ENCODE assay signal across 16 cellular contexts in the genomic region with DNA sequence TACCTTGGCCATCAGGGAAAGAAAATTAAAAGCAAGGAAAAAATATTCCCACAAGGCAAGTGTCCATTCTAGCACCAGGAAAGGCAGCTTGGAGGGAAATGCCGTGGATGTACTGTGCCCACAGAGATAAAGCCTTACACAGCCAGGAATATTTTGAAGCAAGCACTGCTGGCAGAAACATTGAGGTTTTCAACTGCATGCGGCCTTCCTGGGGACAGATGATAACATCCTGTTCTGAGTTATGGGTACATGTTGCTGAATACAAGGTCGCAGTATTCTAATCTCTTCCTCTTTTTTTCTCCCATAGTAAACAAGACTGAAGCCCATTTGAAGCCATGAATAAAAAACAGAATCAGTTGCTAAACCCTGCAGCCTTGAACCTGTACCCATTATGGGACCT.
DNase-seq lines count a peak whose midpoint lies in the region; ATAC-seq, FAIRE-seq and TF ChIP-seq lines count a peak whose summit lies in the region.
"Had no signal": no experiment of that assay in that cellular context is flagged by ENCODE, and none has a peak within 500 bp of the region (broad histone marks: within the 10 kb centered on the region; RNA-seq: fewer than 3 reads in every experiment).

No MANE protein-coding gene starts in this region.

- no peaks in the 10 kb centered on the region for H3K9me1 ChIP-seq in K562 (ENCODE audit: control insufficient read depth, insufficient read depth, low read length)

- in situ Hi-C loops in K562 (cut with MboI) = no loop called here

- no peaks in the 10 kb centered on the region for H3K36me3 Mint-ChIP-seq in CD4-positive, alpha-beta memory T cell
- H3K36me3 Mint-ChIP-seq: CD8-positive, alpha-beta memory T cell had no signal

- peak overlapping the region; percentile 71 for H2AFZ ChIP-seq in K562 (ENCODE audit: low read depth, low read length)

- H3K27ac Mint-ChIP-seq in CD4-positive, alpha-beta memory T cell = peak overlapping the region in 5 of 7 donors; percentile 58 to 89 (median 68)

- no TSS peak for BruUV-seq in K562 (replicated peaks; lab: Mats Ljungman, UMichigan)

- H3K4me2 ChIP-seq in K562 (ENCODE audit: insufficient read depth, low read length) = no peak overlapping the region; the same call in 1 of the 2 replicates

- peak; percentile 71 for FAIRE-seq in K562 (lab: Jason Lieb, UNC)

- no peaks in the 10 kb centered on the region for H3K27me3 Mint-ChIP-seq in CD4-positive, alpha-beta memory T cell
- H3K27me3 Mint-ChIP-seq: CD8-positive, alpha-beta memory T cell had no signal

- no peak for TF ChIP-seq CTCF in K562 (IDR thresholded peaks at IDR 0.05 in 2 of 3, conservative IDR thresholded peaks at IDR 0.05 in 1 of 3; ENCODE audit: insufficient read depth in 2 of 3, low read depth in 1 of 3, low read length in 3 of 3)
- TF ChIP-seq CTCF in mucosa of descending colon (IDR thresholded peaks at IDR 0.05) = no peak
- no peak for TF ChIP-seq CTCF in left lung (IDR thresholded peaks at IDR 0.05)

- TF ChIP-seq EP300 in K562 (IDR thresholded peaks at IDR 0.05; ENCODE audit: low read length) = no peak

- no peaks in the 10 kb centered on the region for H3K36me3 ChIP-seq in CD4-positive, alpha-beta memory T cell (ENCODE audit: insufficient read depth, low read length)
- H3K36me3 ChIP-seq in K562 (ENCODE audit: control insufficient read depth, insufficient read depth, low read length) (no peaks in the 10 kb centered on the region), mucosa of descending colon (ENCODE audit: low read depth) (no peaks in the 10 kb centered on the region), left lung (no peaks in the 10 kb centered on the region)
- H3K36me3 ChIP-seq: SJSA1 had no signal

- no peaks in the 10 kb centered on the region for H4K20me1 ChIP-seq in K562 (replicated peaks; ENCODE audit: control insufficient read depth, insufficient read depth, low read length)

- TF ChIP-seq POLR2A in K562 (conservative IDR thresholded peaks at IDR 0.05) = no peak

- H3K4me1 ChIP-seq in CD4-positive, alpha-beta memory T cell (ENCODE audit: insufficient read depth, low read length) = peaks cover 15% of the 10 kb centered on the region
- H3K4me1 ChIP-seq in K562 (replicated peaks in 1 of 2; ENCODE audit: control insufficient read depth in 2 of 2, insufficient read depth in 2 of 2, low read length in 2 of 2) (peaks cover 0 to 4% of the 10 kb centered on the region in 2 experiments; a peak in 1 of 5 replicates), mucosa of descending colon (ENCODE audit: low read depth) (peaks cover 13% of the 10 kb centered on the region), left lung (peaks cover 0 to 11% of the 10 kb centered on the region in 2 donors)
- H3K4me1 ChIP-seq: SJSA1 had no signal

- no peaks in the 10 kb centered on the region for H3K79me2 ChIP-seq in K562 (ENCODE audit: control insufficient read depth, insufficient read depth, low read length)

- POLR2A ChIA-PET in CD4-positive, alpha-beta memory T cell (lab: Charles Lee; ENCODE audit: partially characterized antibody) = no interaction called here
- POLR2A ChIA-PET in K562 (lab: Yijun Ruan, JAX) = no interaction called here

- CTCF ChIA-PET in CD4-positive, alpha-beta memory T cell (lab: Charles Lee; ENCODE audit: partially characterized antibody) = no interaction called here
- CTCF ChIA-PET in K562 (lab: Yijun Ruan, JAX; ENCODE audit: low intra/inter-chr PET ratio) = no interaction called here

- no peak overlapping the region for H3K4me3 ChIP-seq in CD4-positive, alpha-beta memory T cell (ENCODE audit: low read length in 2 of 2)
- no peak overlapping the region for H3K4me3 ChIP-seq in K562
- H3K4me3 ChIP-seq in mucosa of descending colon = no peak overlapping the region
- no peak overlapping the region for H3K4me3 ChIP-seq in left lung
- H3K4me3 ChIP-seq: SJSA1 had no signal

- H3K4me3 Mint-ChIP-seq in CD4-positive, alpha-beta memory T cell = peak overlapping the region in 3 of 8 donors; percentile 28 to 58 (median 38)

- peak in 4 of 5 donors; percentile 2 to 23 (median 14) for DNase-seq in CD4-positive, alpha-beta memory T cell
- DNase-seq in MV-4-11 (lab: John Stamatoyannopoulos, UW) (peak; percentile 22), K562 (ENCODE audit: extremely low read depth in 1 of 4, low spot score in 3 of 4) (peak in 2 of 4 experiments; percentile 12 to 50), mucosa of descending colon (no peak), NCI-H2227 treated with DMSO at 0.1 percent for 48 hours (lab: John Stamatoyannopoulos, UW) (no peak), left lung (no peak)
- DNase-seq: ACHN; CD8-positive, alpha-beta memory T cell; H7; Kasumi-1; NCI-H1436 treated with DMSO at 0.1 percent for 48 hours; NCI-H2081; NCI-H524 treated with DMSO at 0.1 percent for 48 hours had no signal

- H3K27ac ChIP-seq in CD4-positive, alpha-beta memory T cell (ENCODE audit: low read depth, low read length) = no peak overlapping the region
- no peak overlapping the region for H3K27ac ChIP-seq in K562 (ENCODE audit: extremely low read depth, low read depth, low read length)
- no peak overlapping the region for H3K27ac ChIP-seq in left lung
- H3K27ac ChIP-seq: RWPE1, SJSA1 had no signal

- H3K9me3 ChIP-seq in CD4-positive, alpha-beta memory T cell (ENCODE audit: control insufficient read depth in 1 of 2, low read length in 2 of 2) = no peaks in the 10 kb centered on the region
- H3K9me3 ChIP-seq in K562 (replicated peaks; ENCODE audit: control insufficient read depth, insufficient read depth, low read depth, low read length) = no peaks in the 10 kb centered on the region
- H3K9me3 ChIP-seq in mucosa of descending colon = no peaks in the 10 kb centered on the region
- H3K9me3 ChIP-seq in left lung = no peaks in the 10 kb centered on the region
- H3K9me3 ChIP-seq: SJSA1 had no signal

- ATAC-seq in K562 (peak; percentile 68), mucosa of descending colon (peak; percentile 31), left lung (no peak), GM21381 (IDR thresholded peaks at IDR 0.05; ENCODE audit: unreplicated experiment) (no peak)

- 7% methylated on average over 3 of the region's 3 CpGs for WGBS in K562 (ENCODE audit: insufficient coverage, low coverage, missing lambda C conversion rate)

- no peaks in the 10 kb centered on the region for H3K27me3 ChIP-seq in CD4-positive, alpha-beta memory T cell (ENCODE audit: insufficient read depth, low read length)
- H3K27me3 ChIP-seq in K562 (ENCODE audit: control insufficient read depth in 2 of 2, insufficient read depth in 2 of 2, low read length in 2 of 2) (no peaks in the 10 kb centered on the region), left lung (no peaks in the 10 kb centered on the region)
- H3K27me3 ChIP-seq: SJSA1 had no signal

- H3K4me1 Mint-ChIP-seq in CD4-positive, alpha-beta memory T cell = peaks cover 8 to 19% (median 15%) of the 10 kb centered on the region in 4 donors

- H3K9ac ChIP-seq in K562 (ENCODE audit: insufficient read depth in 1 of 2, low read depth in 2 of 2, low read length in 2 of 2) = no peak overlapping the region

- no peak for TF ChIP-seq RAD21 in K562 (CRISPR knock-in tag; conservative IDR thresholded peaks at IDR 0.05 in 1 of 2, IDR thresholded peaks at IDR 0.05 in 1 of 2)

- peaks cover 0 to 2% (median 0%) of the 10 kb centered on the region in 8 donors for H3K9me3 Mint-ChIP-seq in CD4-positive, alpha-beta memory T cell
- H3K9me3 Mint-ChIP-seq: CD8-positive, alpha-beta memory T cell had no signal

- intact Hi-C loops in CD4-positive, alpha-beta memory T cell (cut with micrococcal nuclease) = no loop called here
- intact Hi-C loops in K562 (cut with micrococcal nuclease) (no loop called here), mucosa of descending colon (cut with DNase I, micrococcal nuclease) (no loop called here), left lung (cut with DNase I) (no loop called here)

TF ChIP-seq in K562, 482 proteins besides CTCF, POLR2A, EP300 and RAD21 (continues in another document):
- TF ChIP-seq RBM25 (IDR thresholded peaks at IDR 0.05; ENCODE audit: low read depth, low read length, severe bottlenecking) = peak; percentile 53
- no peak for TF ChIP-seq SMAD1 (IDR thresholded peaks at IDR 0.05; ENCODE audit: low read depth, low read length, partially characterized antibody)
- TF ChIP-seq ETV5 (CRISPR knock-in tag; IDR thresholded peaks at IDR 0.05; ENCODE audit: low read depth) = no peak
- TF ChIP-seq ZNF316 (IDR thresholded peaks at IDR 0.05) = no peak
- no peak for TF ChIP-seq ETV6 (IDR thresholded peaks at IDR 0.05; ENCODE audit: borderline replicate concordance in 1 of 2, low read depth in 2 of 2, low read length in 1 of 2)
- TF ChIP-seq ETV6 (CRISPR knock-in tag; IDR thresholded peaks at IDR 0.05; ENCODE audit: borderline replicate concordance) = no peak
- TF ChIP-seq, protein P1, sequence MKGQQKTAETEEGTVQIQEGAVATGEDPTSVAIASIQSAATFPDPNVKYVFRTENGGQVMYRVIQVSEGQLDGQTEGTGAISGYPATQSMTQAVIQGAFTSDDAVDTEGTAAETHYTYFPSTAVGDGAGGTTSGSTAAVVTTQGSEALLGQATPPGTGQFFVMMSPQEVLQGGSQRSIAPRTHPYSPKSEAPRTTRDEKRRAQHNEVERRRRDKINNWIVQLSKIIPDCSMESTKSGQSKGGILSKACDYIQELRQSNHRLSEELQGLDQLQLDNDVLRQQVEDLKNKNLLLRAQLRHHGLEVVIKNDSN (CRISPR knock-in tag; IDR thresholded peaks at IDR 0.05) = no peak
- 0 out of 4 replicates have a peak, but pooled peaks of 1 of the 2 experiments have one; percentile 7 for TF ChIP-seq FOXA3 (CRISPR knock-in tag; conservative IDR thresholded peaks at IDR 0.05 in 1 of 2, IDR thresholded peaks at IDR 0.05 in 1 of 2)
- no peak for TF ChIP-seq SAP30 (IDR thresholded peaks at IDR 0.05; ENCODE audit: borderline replicate concordance, insufficient read depth, low read depth, low read length, poor library complexity, severe bottlenecking)
- peak; percentile 42; the same call in 1 of the 2 replicates for TF ChIP-seq CBFA2T3 (IDR thresholded peaks at IDR 0.05)
- no peak for TF ChIP-seq ZBTB8A (IDR thresholded peaks at IDR 0.05; ENCODE audit: partially characterized antibody)
- TF ChIP-seq, protein P2, sequence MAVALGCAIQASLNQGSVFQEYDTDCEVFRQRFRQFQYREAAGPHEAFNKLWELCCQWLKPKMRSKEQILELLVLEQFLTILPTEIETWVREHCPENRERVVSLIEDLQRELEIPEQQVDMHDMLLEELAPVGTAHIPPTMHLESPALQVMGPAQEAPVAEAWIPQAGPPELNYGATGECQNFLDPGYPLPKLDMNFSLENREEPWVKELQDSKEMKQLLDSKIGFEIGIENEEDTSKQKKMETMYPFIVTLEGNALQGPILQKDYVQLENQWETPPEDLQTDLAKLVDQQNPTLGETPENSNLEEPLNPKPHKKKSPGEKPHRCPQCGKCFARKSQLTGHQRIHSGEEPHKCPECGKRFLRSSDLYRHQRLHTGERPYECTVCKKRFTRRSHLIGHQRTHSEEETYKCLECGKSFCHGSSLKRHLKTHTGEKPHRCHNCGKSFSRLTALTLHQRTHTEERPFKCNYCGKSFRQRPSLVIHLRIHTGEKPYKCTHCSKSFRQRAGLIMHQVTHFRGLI (CRISPR knock-in tag; IDR thresholded peaks at IDR 0.05) = no peak
- TF ChIP-seq FOXA1 (IDR thresholded peaks at IDR 0.05; ENCODE audit: borderline replicate concordance) = no peak
- peak; percentile 67 for TF ChIP-seq ESRRA (IDR thresholded peaks at IDR 0.05; ENCODE audit: borderline replicate concordance, low read depth)

Comparison
In these comparisons a context has a peak if more than half of its experiments do, and no peak if none do; other contexts are left out.
1. DNase-seq: peak in CD4-positive, alpha-beta memory T cell (4 of 5) and MV-4-11 (single experiment); none in mucosa of descending colon (0 of 3), NCI-H2227 treated with DMSO at 0.1 percent for 48 hours (single experiment) and left lung (0 of 2).
2. ATAC-seq: peak in K562 (single experiment) and mucosa of descending colon (single experiment); none in left lung (single experiment) and GM21381 (single experiment).